ENCODE assay signal across 26 cellular contexts in the genomic region with DNA sequence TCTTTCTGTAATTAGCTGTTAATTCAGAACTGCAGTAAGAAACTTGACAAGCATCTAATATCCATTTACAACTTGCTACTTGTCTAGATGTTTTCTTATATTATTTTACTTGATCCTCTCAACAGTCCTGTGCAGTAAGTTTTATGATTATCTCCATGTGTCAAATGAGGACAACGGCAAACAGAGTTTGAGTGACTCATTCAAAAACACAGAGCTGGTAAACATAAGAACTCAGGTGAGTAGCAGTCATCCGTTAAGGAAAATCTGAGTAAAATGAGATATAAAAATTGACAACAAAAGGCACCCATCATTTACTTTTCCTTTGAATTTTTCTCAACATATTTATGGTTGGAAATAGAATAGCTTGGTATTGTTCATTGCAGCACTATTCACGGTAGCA.
"Had no signal": no experiment of that assay in that cellular context is flagged by ENCODE, and none has a peak within 500 bp of the region (broad histone marks: within the 10 kb centered on the region; RNA-seq: fewer than 3 reads in every experiment).

No MANE protein-coding gene starts in this region.

- H3K27me3 ChIP-seq: left lung, neural progenitor cell, neutrophil, right atrium auricular region, right lobe of liver, stomach, testis, thyroid gland, transverse colon, upper lobe of left lung, vagina had no signal

- H2AFZ ChIP-seq: neural progenitor cell, parathyroid adenoma had no signal

- H3K27me3 Mint-ChIP-seq: naive B cell; stimulated activated naive B cell treated with anti-CD40 and anti-IgM and Interleukin-4, amounts not matched to agents 10 μg/mL and 1 μg/mL and 100 μg/mL, for 72 hours had no signal

- H3K27ac Mint-ChIP-seq: mesothelial cell of epicardium; naive B cell; nephron progenitor cell; neural progenitor cell; stimulated activated naive B cell treated with anti-CD40 and anti-IgM and Interleukin-4, amounts not matched to agents 10 μg/mL and 1 μg/mL and 100 μg/mL, for 72 hours had no signal

- H3K36me3 Mint-ChIP-seq: mesothelial cell of epicardium; naive B cell; natural killer cell; neural progenitor cell; stimulated activated naive B cell treated with anti-CD40 and anti-IgM and Interleukin-4, amounts not matched to agents 10 μg/mL and 1 μg/mL and 100 μg/mL, for 72 hours had no signal

- H3K4me1 ChIP-seq: left lung, lower lobe of right lung, neural progenitor cell, parathyroid adenoma, right atrium auricular region, right lobe of liver, stomach, testis, transverse colon, upper lobe of left lung, vagina had no signal

- H3K36me3 ChIP-seq: left lung, lower lobe of right lung, neural progenitor cell, neutrophil, right atrium auricular region, right lobe of liver, stomach, thyroid gland, transverse colon, upper lobe of left lung, vagina had no signal

- H3K4me2 ChIP-seq: neural progenitor cell, smooth muscle cell had no signal

- H3K9me3 Mint-ChIP-seq: mesothelial cell of epicardium; natural killer cell; nephron progenitor cell; stimulated activated naive B cell treated with anti-CD40 and anti-IgM and Interleukin-4, amounts not matched to agents 10 μg/mL and 1 μg/mL and 100 μg/mL, for 72 hours had no signal

- H3K4me3 ChIP-seq: left lung, lower lobe of right lung, neural progenitor cell, right atrium auricular region, right lobe of liver, smooth muscle cell, stomach, testis, thyroid gland, transverse colon, upper lobe of left lung, vagina had no signal

- H3K79me2 ChIP-seq: parathyroid adenoma had no signal

- H3K9me3 ChIP-seq: left lung, lower lobe of right lung, neutrophil, right atrium auricular region, right lobe of liver, stomach, testis, thyroid gland, transverse colon, upper lobe of left lung, vagina had no signal

- H3K9ac ChIP-seq: neural progenitor cell, parathyroid adenoma had no signal

- H3K4me1 Mint-ChIP-seq: mesothelial cell of epicardium, neural progenitor cell had no signal

- DNase-seq: kidney; left colon; left lung; lower lobe of right lung; mesendoderm; naive B cell; natural killer cell; nephron progenitor cell; occipital lobe; right lobe of liver; stimulated activated CD4-positive, alpha-beta T cell treated with anti-CD3 and anti-CD28 coated beads, Interleukin-1b, Interleukin-23, amount 100 ng/mL, for 48 hours; stimulated activated CD4-positive, alpha-beta T cell treated with anti-CD3 and anti-CD28 coated beads, Interleukin-4, amount 100 ng/mL, for 1 hour; stimulated activated naive B cell treated with anti-CD40 and anti-IgM and Interleukin-4, amounts not matched to agents 10 μg/mL and 1 μg/mL and 100 μg/mL, for 72 hours; stimulated activated naive CD8-positive, alpha-beta T cell treated with anti-CD3 and anti-CD28 coated beads, Interleukin-15, Interleukin-2, amounts not matched to agents 100 U/mL and 50 U/mL, for 24 hours; stomach; testis; thyroid gland; transverse colon; upper lobe of left lung had no signal

- H3K4me3 Mint-ChIP-seq: mesothelial cell of epicardium; naive B cell; natural killer cell; nephron progenitor cell; neural progenitor cell; stimulated activated naive B cell treated with anti-CD40 and anti-IgM and Interleukin-4, amounts not matched to agents 10 μg/mL and 1 μg/mL and 100 μg/mL, for 72 hours had no signal

- ATAC-seq: left colon; left lung; lower lobe of right lung; natural killer cell; right lobe of liver; stimulated activated naive B cell treated with anti-CD40 and anti-IgM and Interleukin-4, amounts not matched to agents 10 μg/mL and 1 μg/mL and 100 μg/mL, for 72 hours; stimulated activated naive CD8-positive, alpha-beta T cell treated with anti-CD3 and anti-CD28 coated beads, Interleukin-15, Interleukin-2, amounts not matched to agents 100 U/mL and 50 U/mL, for 24 hours had no signal

- H3K27ac ChIP-seq: left lung, lower lobe of right lung, neural progenitor cell, neutrophil, parathyroid adenoma, right atrium auricular region, right lobe of liver, stomach, testis, thyroid gland, transverse colon, upper lobe of left lung, vagina had no signal
